Comparison of ENCODE assay signal across 8 cellular contexts in genomic region chr16:85799497-85800320, GRCh38. TPM values are rescaled to one million over a fixed set of nuclear protein-coding genes. Genes with fewer than 3 reads are reported as not detected.
DNase-seq lines count a peak whose midpoint lies in the region; ATAC-seq, FAIRE-seq and TF ChIP-seq lines count a peak whose summit lies in the region.

TSS of gene COX4I1 (plus strand) at chr16:85799695. CDS start at chr16:85801206, 1,511 bp downstream.
TSS of gene EMC8 (minus strand) at chr16:85799544. CDS start at chr16:85799295, 249 bp downstream.

- intact Hi-C loops in esophagus squamous epithelium (cut with DNase I) = no loop called here

- H3K4me2 ChIP-seq in DND-41 (ENCODE audit: insufficient read depth, low read length) = peak within 1 kb of the TSS; percentile 93

- H3K9me3 Mint-ChIP-seq in activated T-cell treated with anti-CD3 and anti-CD28 coated beads, Interleukin-2, amount 50 U/mL, for 72 hours = no peaks in the 10 kb centered on the region

- H3K9ac ChIP-seq in DND-41 (ENCODE audit: low read depth, low read length) = peak within 1 kb of the TSS; percentile 97

- peak; percentile 4 for TF ChIP-seq CTCF in DND-41 (IDR thresholded peaks at IDR 0.05; ENCODE audit: borderline replicate concordance, extremely low read depth, low read length, poor library complexity, severe bottlenecking)
- peak in 1 of 6 experiments; percentile 4 for TF ChIP-seq CTCF in esophagus squamous epithelium (IDR thresholded peaks at IDR 0.05)

- DNase-seq in DND-41 = peak; percentile 94
- DNase-seq in RCC 7860 (ENCODE audit: low spot score) = peak; percentile 82
- peak; percentile 95 to 96 for DNase-seq in activated T-cell treated with anti-CD3 and anti-CD28 coated beads, Interleukin-2, amount 50 U/mL, for 72 hours
- DNase-seq in esophagus squamous epithelium (lab: John Stamatoyannopoulos, UW) = peak; percentile 63
- DNase-seq in myocyte (ENCODE audit: low read depth) = peak; percentile 96
- peak; percentile 84 to 92 for DNase-seq in stimulated activated CD8-positive, alpha-beta memory T cell treated with anti-CD3 and anti-CD28 coated beads, Interleukin-7, amount 100 ng/mL, for 4 hours (ENCODE audit: low read depth in 2 of 2)

- H3K27me3 ChIP-seq in DND-41 (ENCODE audit: insufficient read depth, low read length, poor library complexity) (no peaks in the 10 kb centered on the region), esophagus squamous epithelium (no peaks in the 10 kb centered on the region)

- ATAC-seq in DND-41 (ENCODE audit: insufficient read depth, low read depth) (peak; percentile 93), GM21825 (IDR thresholded peaks at IDR 0.05; ENCODE audit: unreplicated experiment) (peak; percentile 86)
- peak; percentile 95 to 97 for ATAC-seq in activated T-cell treated with anti-CD3 and anti-CD28 coated beads, Interleukin-2, amount 50 U/mL, for 72 hours (replicated peaks in 1 of 2)

- H3K4me3 Mint-ChIP-seq in activated T-cell treated with anti-CD3 and anti-CD28 coated beads, Interleukin-2, amount 50 U/mL, for 72 hours = peak within 1 kb of the TSS; percentile 91 to 92

- TF ChIP-seq POLR2A in esophagus squamous epithelium (IDR thresholded peaks at IDR 0.05) = peak in 3 of 4 donors; percentile 83 to 88 (median 87)

- peaks cover 21 to 34% of the 10 kb centered on the region in 2 donors for H3K36me3 Mint-ChIP-seq in activated T-cell treated with anti-CD3 and anti-CD28 coated beads, Interleukin-2, amount 50 U/mL, for 72 hours (ENCODE audit: insufficient read depth in 2 of 2)

- H4K20me1 ChIP-seq in DND-41 (ENCODE audit: insufficient read depth, low read length) = peaks cover 69% of the 10 kb centered on the region

- H3K27ac Mint-ChIP-seq in activated T-cell treated with anti-CD3 and anti-CD28 coated beads, Interleukin-2, amount 50 U/mL, for 72 hours = peak within 1 kb of the TSS; percentile 93

- H2AFZ ChIP-seq in DND-41 (ENCODE audit: low read depth, low read length) = peak within 1 kb of the TSS; percentile 78

- 0% methylated on average over 3 to 7 of the region's 87 CpGs for WGBS in esophagus squamous epithelium, 2 donors

- FAIRE-seq in RCC 7860 (lab: Jason Lieb, UNC) = peak; percentile 21

- no peaks in the 10 kb centered on the region for H3K27me3 Mint-ChIP-seq in activated T-cell treated with anti-CD3 and anti-CD28 coated beads, Interleukin-2, amount 50 U/mL, for 72 hours (ENCODE audit: low read depth)

- H3K4me1 ChIP-seq in DND-41 (ENCODE audit: insufficient read depth, low read length) (peaks cover 54% of the 10 kb centered on the region), esophagus squamous epithelium (peaks cover 11 to 43% (median 18%) of the 10 kb centered on the region in 3 donors)

- H3K4me3 ChIP-seq in DND-41 (ENCODE audit: low read depth in 1 of 2, low read length in 2 of 2) (peak within 1 kb of the TSS; percentile 75 to 79), esophagus squamous epithelium (peak within 1 kb of the TSS; percentile 78 to 98 (median 96))

- H3K4me1 Mint-ChIP-seq in activated T-cell treated with anti-CD3 and anti-CD28 coated beads, Interleukin-2, amount 50 U/mL, for 72 hours (ENCODE audit: low read depth) = peaks cover 63% of the 10 kb centered on the region

- H3K79me2 ChIP-seq in DND-41 (ENCODE audit: insufficient read depth, low read length) = peaks cover 84% of the 10 kb centered on the region

- H3K9me3 ChIP-seq in DND-41 (ENCODE audit: insufficient read depth, low read length, severe bottlenecking) (no peaks in the 10 kb centered on the region), KOPT-K1 (ENCODE audit: insufficient read depth, low read length, poor library complexity, severe bottlenecking) (no peaks in the 10 kb centered on the region), esophagus squamous epithelium (no peaks in the 10 kb centered on the region)

- H3K36me3 ChIP-seq in DND-41 (ENCODE audit: insufficient read depth, low read length) (peaks cover 68% of the 10 kb centered on the region), KOPT-K1 (ENCODE audit: insufficient read depth, low read length) (peaks cover 61% of the 10 kb centered on the region), esophagus squamous epithelium (peaks cover 7 to 62% (median 20%) of the 10 kb centered on the region in 3 donors)

- peak within 1 kb of the TSS; percentile 76 for H3K27ac ChIP-seq in DND-41 (ENCODE audit: low read length)
- peak within 1 kb of the TSS; percentile 85 for H3K27ac ChIP-seq in KOPT-K1 (ENCODE audit: low read depth, low read length, poor library complexity, severe bottlenecking)
- peak within 1 kb of the TSS; percentile 90 to 95 (median 92) for H3K27ac ChIP-seq in esophagus squamous epithelium

RNA-seq across cellular contexts. Expression of gene COX4I1, which starts in this region (rescaled TPM):
- 100 to 1,000 TPM; 627 to 635 TPM for total RNA-seq in activated T-cell treated with anti-CD3 and anti-CD28 coated beads, Interleukin-2, amount 50 U/mL, for 72 hours
- total RNA-seq in esophagus squamous epithelium (100 to 1,000 TPM; 497 to 580 (median 549) TPM), myocyte (345 and 400 TPM in 2 replicates)
- 724 TPM for polyA plus RNA-seq in myocyte (2012)

RNA-seq across cellular contexts. Expression of gene EMC8, which starts in this region (rescaled TPM):
- total RNA-seq in activated T-cell treated with anti-CD3 and anti-CD28 coated beads, Interleukin-2, amount 50 U/mL, for 72 hours = 10 to 100 TPM; 26.5 to 32.8 TPM
- 10 to 100 TPM; 18.7 to 32.4 (median 23.9) TPM for total RNA-seq in esophagus squamous epithelium
- total RNA-seq in myocyte = 40.3 and 41.6 TPM in 2 replicates
- 30.9 TPM for polyA plus RNA-seq in myocyte (2012)

Comparison
In these comparisons a context has a peak if more than half of its experiments do, and no peak if none do; other contexts are left out.
1. Peak in every context shown above with its lines: DNase-seq, ATAC-seq, H3K4me3 ChIP-seq and H3K27ac ChIP-seq.